32 cellular contexts compared by ENCODE assay signal in the genomic region with DNA sequence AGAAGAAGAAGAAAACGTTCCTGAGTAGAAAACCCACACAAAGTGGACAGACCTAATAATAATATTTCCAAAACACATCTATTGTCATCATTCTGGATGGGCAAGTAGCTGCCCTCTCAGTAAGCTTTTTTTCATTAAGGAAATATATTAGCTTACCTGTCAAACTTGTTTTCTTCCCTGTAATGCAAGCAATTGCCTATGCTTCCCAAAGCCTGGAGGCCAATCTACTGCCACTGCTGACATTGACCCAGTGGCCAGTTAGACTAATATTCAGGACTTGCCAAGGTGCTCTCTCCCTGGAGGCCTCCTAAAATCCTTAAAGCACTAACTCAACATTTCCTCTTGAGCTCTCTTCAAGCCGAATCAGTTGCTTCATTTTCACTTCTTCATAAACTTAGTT.
"Had no signal": no experiment of that assay in that cellular context is flagged by ENCODE, and none has a peak within 500 bp of the region (broad histone marks: within the 10 kb centered on the region; RNA-seq: fewer than 3 reads in every experiment).

No MANE protein-coding gene starts in this region.

- H3K27me3 Mint-ChIP-seq: activated CD4-positive, alpha-beta T cell treated with anti-CD3 and anti-CD28 coated beads for 36 hours; activated CD4-positive, alpha-beta T cell treated with anti-CD3 and anti-CD28 coated beads, Interleukin-2, amount 10 ng/mL, durations not matched to agents 7 days and 5 days; activated CD8-positive, alpha-beta T cell treated with anti-CD3 and anti-CD28 coated beads for 36 hours; activated naive CD8-positive, alpha-beta T cell treated with anti-CD3 and anti-CD28 coated beads for 36 hours; activated T-helper 17 cell treated with anti-CD3 and anti-CD28 coated beads, Interleukin-2, amount 50 U/mL, for 72 hours had no signal

- H3K9me3 Mint-ChIP-seq: activated CD4-positive, alpha-beta T cell treated with anti-CD3 and anti-CD28 coated beads, Interleukin-2, amount 10 ng/mL, durations not matched to agents 7 days and 5 days; activated CD8-positive, alpha-beta T cell treated with anti-CD3 and anti-CD28 coated beads for 36 hours; activated naive CD4-positive, alpha-beta T cell treated with anti-CD3 and anti-CD28 coated beads for 36 hours; activated naive CD4-positive, alpha-beta T cell treated with anti-CD3 and anti-CD28 coated beads, Interleukin-2, amount 50 U/mL, for 72 hours; activated naive CD8-positive, alpha-beta T cell treated with anti-CD3 and anti-CD28 coated beads for 36 hours; activated T-cell treated with anti-CD3 and anti-CD28 coated beads, Interleukin-2, amount 50 U/mL, for 4 hours; activated T-cell treated with anti-CD3 and anti-CD28 coated beads, Interleukin-2, amount 50 U/mL, for 72 hours; activated T-helper 1 cell treated with anti-CD3 and anti-CD28 coated beads, Interleukin-12 subunit alpha, Interleukin-12 subunit beta, Interleukin-2, Interleukin-4 antibody, amounts not matched to agents 30 ng/mL and 10 ng/mL and 1 ng/mL, durations not matched to agents 14 hours and 24 hours and 36 hours; activated T-helper 17 cell treated with anti-CD3 and anti-CD28 coated beads, Interleukin-2, amount 50 U/mL, for 72 hours; T-helper 1 cell treated with Interleukin-12 subunit alpha and Interleukin-12 subunit beta and Interleukin-4 antibody, amounts not matched to agents 30 μg/mL and 1 μg/mL, for 36 hours; WTC11 had no signal

- H3K27ac ChIP-seq: adrenal gland, body of pancreas, brain microvascular endothelial cell, breast epithelium, WERI-Rb-1 had no signal

- H3K9me3 ChIP-seq: adrenal gland, body of pancreas, breast epithelium had no signal

- H3K4me1 ChIP-seq: adrenal gland, body of pancreas, breast epithelium had no signal

- DNase-seq: activated CD4-positive, alpha-beta T cell treated with anti-CD3 and anti-CD28 coated beads for 1 hour; activated CD4-positive, alpha-beta T cell treated with anti-CD3 and anti-CD28 coated beads for 36 hours; activated CD4-positive, alpha-beta T cell treated with anti-CD3 and anti-CD28 coated beads for 48 hours; activated CD4-positive, alpha-beta T cell treated with anti-CD3 and anti-CD28 coated beads, Interleukin-2, amount 10 ng/mL, durations not matched to agents 7 days and 5 days; activated CD4-positive, alpha-beta T cell treated with anti-CD3 and anti-CD28 coated beads, Interleukin-2, amount 50 U/mL, for 48 hours; activated CD4-positive, CD25-positive, alpha-beta regulatory T cell; activated CD8-positive, alpha-beta memory T cell treated with anti-CD3 and anti-CD28 coated beads, Interleukin-2, amount 50 U/mL, for 4 hours; activated CD8-positive, alpha-beta T cell treated with anti-CD3 and anti-CD28 coated beads for 36 hours; activated effector memory CD4-positive, alpha-beta T cell treated with anti-CD3 and anti-CD28 coated beads, Interleukin-2, amount 50 U/mL, for 16 hours; activated gamma-delta T cell treated with Interleukin-2 at 50 U/mL for 16 hours; activated naive CD4-positive, alpha-beta T cell; activated naive CD4-positive, alpha-beta T cell treated with anti-CD3 and anti-CD28 coated beads for 36 hours; activated naive CD4-positive, alpha-beta T cell treated with anti-CD3 and anti-CD28 coated beads, Interleukin-2, amount 50 U/mL, for 16 hours; activated naive CD8-positive, alpha-beta T cell treated with anti-CD3 and anti-CD28 coated beads for 36 hours; activated T-cell treated with anti-CD3 and anti-CD28 coated beads for 4 hours; activated T-cell treated with anti-CD3 and anti-CD28 coated beads, Interleukin-2, amount 50 U/mL, for 1 hour; activated T-cell treated with anti-CD3 and anti-CD28 coated beads, Interleukin-2, amount 50 U/mL, for 4 hours; activated T-cell treated with anti-CD3 and anti-CD28 coated beads, Interleukin-2, amount 50 U/mL, for 72 hours; adrenal gland; amniotic stem cell; aorta; body of pancreas; brain microvascular endothelial cell; central memory CD4-positive, alpha-beta T cell; T1000; WERI-Rb-1 had no signal

- H3K4me3 Mint-ChIP-seq: activated CD4-positive, alpha-beta T cell treated with anti-CD3 and anti-CD28 coated beads for 36 hours; activated CD4-positive, alpha-beta T cell treated with anti-CD3 and anti-CD28 coated beads, Interleukin-2, amount 10 ng/mL, durations not matched to agents 7 days and 5 days; activated CD8-positive, alpha-beta T cell treated with anti-CD3 and anti-CD28 coated beads for 36 hours; activated naive CD4-positive, alpha-beta T cell treated with anti-CD3 and anti-CD28 coated beads for 36 hours; activated naive CD8-positive, alpha-beta T cell treated with anti-CD3 and anti-CD28 coated beads for 36 hours; activated T-cell treated with anti-CD3 and anti-CD28 coated beads, Interleukin-2, amount 50 U/mL, for 4 hours; activated T-cell treated with anti-CD3 and anti-CD28 coated beads, Interleukin-2, amount 50 U/mL, for 72 hours; activated T-helper 1 cell treated with anti-CD3 and anti-CD28 coated beads, Interleukin-12 subunit alpha, Interleukin-12 subunit beta, Interleukin-2, Interleukin-4 antibody, amounts not matched to agents 30 ng/mL and 10 ng/mL and 1 ng/mL, durations not matched to agents 14 hours and 24 hours and 36 hours; activated T-helper 17 cell treated with anti-CD3 and anti-CD28 coated beads, Interleukin-2, amount 50 U/mL, for 72 hours; T-helper 1 cell treated with Interleukin-12 subunit alpha and Interleukin-12 subunit beta and Interleukin-4 antibody, amounts not matched to agents 30 μg/mL and 1 μg/mL, for 36 hours; WTC11 had no signal

- H3K27ac Mint-ChIP-seq: activated CD4-positive, alpha-beta T cell treated with anti-CD3 and anti-CD28 coated beads for 36 hours; activated CD4-positive, alpha-beta T cell treated with anti-CD3 and anti-CD28 coated beads, Interleukin-2, amount 10 ng/mL, durations not matched to agents 7 days and 5 days; activated CD8-positive, alpha-beta T cell treated with anti-CD3 and anti-CD28 coated beads for 36 hours; activated naive CD4-positive, alpha-beta T cell treated with anti-CD3 and anti-CD28 coated beads for 36 hours; activated naive CD8-positive, alpha-beta T cell treated with anti-CD3 and anti-CD28 coated beads for 36 hours; activated T-cell treated with anti-CD3 and anti-CD28 coated beads, Interleukin-2, amount 50 U/mL, for 72 hours; activated T-helper 1 cell treated with anti-CD3 and anti-CD28 coated beads, Interleukin-12 subunit alpha, Interleukin-12 subunit beta, Interleukin-2, Interleukin-4 antibody, amounts not matched to agents 30 ng/mL and 10 ng/mL and 1 ng/mL, durations not matched to agents 14 hours and 24 hours and 36 hours; activated T-helper 17 cell treated with anti-CD3 and anti-CD28 coated beads, Interleukin-2, amount 50 U/mL, for 72 hours; T-helper 1 cell treated with Interleukin-12 subunit alpha and Interleukin-12 subunit beta and Interleukin-4 antibody, amounts not matched to agents 30 μg/mL and 1 μg/mL, for 36 hours; WTC11 had no signal

- H3K27me3 ChIP-seq: adrenal gland, body of pancreas, breast epithelium had no signal

- H3K36me3 Mint-ChIP-seq: activated naive CD4-positive, alpha-beta T cell treated with anti-CD3 and anti-CD28 coated beads, Interleukin-2, amount 50 U/mL, for 72 hours; activated naive CD8-positive, alpha-beta T cell treated with anti-CD3 and anti-CD28 coated beads for 36 hours; WTC11 had no signal

- H3K36me3 ChIP-seq: adrenal gland, brain microvascular endothelial cell, breast epithelium, WERI-Rb-1 had no signal

- H3K4me3 ChIP-seq: adrenal gland, body of pancreas, breast epithelium had no signal
